7 cellular contexts compared by ENCODE assay signal in genomic region chr2:98327776-98328175, GRCh38. TPM values are rescaled to one million over a fixed set of nuclear protein-coding genes. Genes with fewer than 3 reads are reported as not detected.
"Had no signal": no experiment of that assay in that cellular context is flagged by ENCODE, and none has a peak within 500 bp of the region (broad histone marks: within the 10 kb centered on the region; RNA-seq: fewer than 3 reads in every experiment).

No MANE protein-coding gene starts in this region.

- ATAC-seq: HepG2, K562 had no signal

- H3K4me3 ChIP-seq: K562 had no signal

- H3K27ac ChIP-seq: HL-60 had no signal

- DNase-seq: IMR-90, KBM-7 had no signal

RNA-seq across cellular contexts. Expression of gene CNGA3, which starts 18.5 kb away (rescaled TPM):
- total RNA-seq: HepG2, HT-29, HT1080, K562 had no signal
